Comparison of ENCODE assay signal across 8 cellular contexts in genomic region chr15:65856821-65857455, GRCh38. TPM values are rescaled to one million over a fixed set of nuclear protein-coding genes. Genes with fewer than 3 reads are reported as not detected.
DNase-seq lines count a peak whose midpoint lies in the region; ATAC-seq and TF ChIP-seq lines count a peak whose summit lies in the region.

No MANE protein-coding gene starts in this region.

- DNase-seq in DMS153 (lab: John Stamatoyannopoulos, UW) (peak; percentile 16), HuH-7 (ENCODE audit: low spot score) (peak; percentile 52), T-helper 9 cell (peak; percentile 82), astrocyte of the spinal cord (ENCODE audit: low read depth, low spot score) (peak; percentile 42), kidney epithelial cell (ENCODE audit: low read depth) (no peak), HCEC 1CT (no peak)
- DNase-seq in stimulated activated CD4-positive, alpha-beta T cell treated with anti-CD3 and anti-CD28 coated beads, Interleukin-4, amount 100 ng/mL, for 48 hours (ENCODE audit: low read depth in 2 of 2), result peak; percentile 77 to 82

- H3K27me3 ChIP-seq in kidney epithelial cell (ENCODE audit: control insufficient read depth, insufficient read depth, low read length), result no peaks in the 10 kb centered on the region

- in situ Hi-C loops in astrocyte of the spinal cord (cut with HindIII; ENCODE audit: low sequenced_read_pairs), result no loop called here

- no peaks in the 10 kb centered on the region for H3K36me3 ChIP-seq in kidney epithelial cell (ENCODE audit: control insufficient read depth, insufficient read depth, low read length)

- H3K4me3 ChIP-seq in astrocyte of the spinal cord (ENCODE audit: low read depth, low read length) (no peak overlapping the region), kidney epithelial cell (ENCODE audit: low read depth, low read length) (no peak overlapping the region)

- ATAC-seq in HG03521 (IDR thresholded peaks at IDR 0.05; ENCODE audit: unreplicated experiment), result no peak

- TF ChIP-seq CTCF in astrocyte of the spinal cord (IDR thresholded peaks at IDR 0.05; ENCODE audit: low read depth, low read length) (peak; percentile 93), kidney epithelial cell (IDR thresholded peaks at IDR 0.05; ENCODE audit: insufficient read depth, low read length, poor library complexity, severe bottlenecking) (peak; percentile 86)

RNA-seq across cellular contexts. Expression of gene RAB11A, which starts 12.4 kb away (rescaled TPM):
- total RNA-seq in kidney epithelial cell, result 295 and 307 TPM in 2 replicates

Comparison
In these comparisons a context has a peak if more than half of its experiments do, and no peak if none do; other contexts are left out.
1. DNase-seq: peak in DMS153 (single experiment), HuH-7 (single experiment), T-helper 9 cell (single experiment), astrocyte of the spinal cord (single experiment) and stimulated activated CD4-positive, alpha-beta T cell treated with anti-CD3 and anti-CD28 coated beads, Interleukin-4, amount 100 ng/mL, for 48 hours (2 of 2); none in kidney epithelial cell (single experiment) and HCEC 1CT (single experiment).